Comparison of ENCODE assay signal across 25 cellular contexts in genomic region chr20:37559312-37560027, GRCh38. TPM values are rescaled to one million over a fixed set of nuclear protein-coding genes. Genes with fewer than 3 reads are reported as not detected.
DNase-seq lines count a peak whose midpoint lies in the region; ATAC-seq and TF ChIP-seq lines count a peak whose summit lies in the region.
"Had no signal": no experiment of that assay in that cellular context is flagged by ENCODE, and none has a peak within 500 bp of the region (broad histone marks: within the 10 kb centered on the region; RNA-seq: fewer than 3 reads in every experiment).

No MANE protein-coding gene starts in this region.

- intact Hi-C loops in sciatic nerve (cut with DNase I), result loop anchor here (5.0 kb wide), 1 partner anchor 603 kb away; no protein-coding TSS in a partner anchor

- no peak overlapping the region for H3K4me3 ChIP-seq in coronary artery
- H3K4me3 ChIP-seq: A549, MG63, PC-9 had no signal

- ATAC-seq in sciatic nerve (no peak), HG02973 (IDR thresholded peaks at IDR 0.05; ENCODE audit: unreplicated experiment) (no peak)
- ATAC-seq: A549, HCT116, T-cell had no signal

- TF ChIP-seq CTCF in coronary artery (IDR thresholded peaks at IDR 0.05), result no peak

- DNase-seq in activated effector memory CD4-positive, alpha-beta T cell treated with anti-CD3 and anti-CD28 coated beads, Interleukin-2, amount 50 U/mL, for 16 hours, result peak; percentile 16
- no peak for DNase-seq in activated effector memory CD4-positive, alpha-beta T cell treated with Interleukin-2 at 50 U/mL for 16 hours
- DNase-seq in MV-4-11 (lab: John Stamatoyannopoulos, UW) (peak; percentile 68), coronary artery (ENCODE audit: low spot score) (peak; percentile 38), sciatic nerve (ENCODE audit: low spot score) (peak; percentile 27), cortex of kidney (lab: John Stamatoyannopoulos, UW) (no peak)
- no peak for DNase-seq in stimulated activated CD8-positive, alpha-beta memory T cell treated with anti-CD3 and anti-CD28 coated beads, Interleukin-4, amount 100 ng/mL, for 48 hours
- DNase-seq: Calu3, DND-41, KG1, MG63, NCI-H1694 treated with DMSO at 0.1 percent for 48 hours, NCI-H2081, NCI-H2227 treated with DMSO at 0.1 percent for 48 hours, NCI-H526 treated with DMSO at 0.1 percent for 48 hours, PC-9, RPMI8226, SHP77, T-cell had no signal

- no peak overlapping the region for H3K27ac ChIP-seq in coronary artery
- H3K27ac ChIP-seq: A549, PC-9 had no signal

RNA-seq across cellular contexts. Expression of gene BLCAP, which starts 31.8 kb away (rescaled TPM):
- 58.4 TPM for total RNA-seq in sciatic nerve

RNA-seq across cellular contexts. Expression of gene NNAT, which starts 38.4 kb away (rescaled TPM):
- 2.1 TPM for total RNA-seq in sciatic nerve
- total RNA-seq: Calu3, H4, NCI-H460, PC-9, SK-MEL-5 had no signal

Comparison
In these comparisons a context has a peak if more than half of its experiments do, and no peak if none do; other contexts are left out.
1. DNase-seq: peak in activated effector memory CD4-positive, alpha-beta T cell treated with anti-CD3 and anti-CD28 coated beads, Interleukin-2, amount 50 U/mL, for 16 hours (single experiment), MV-4-11 (single experiment), coronary artery (single experiment) and sciatic nerve (single experiment); none in activated effector memory CD4-positive, alpha-beta T cell treated with Interleukin-2 at 50 U/mL for 16 hours (single experiment), cortex of kidney (single experiment) and stimulated activated CD8-positive, alpha-beta memory T cell treated with anti-CD3 and anti-CD28 coated beads, Interleukin-4, amount 100 ng/mL, for 48 hours (single experiment).